16 cellular contexts compared by ENCODE assay signal in the genomic region with DNA sequence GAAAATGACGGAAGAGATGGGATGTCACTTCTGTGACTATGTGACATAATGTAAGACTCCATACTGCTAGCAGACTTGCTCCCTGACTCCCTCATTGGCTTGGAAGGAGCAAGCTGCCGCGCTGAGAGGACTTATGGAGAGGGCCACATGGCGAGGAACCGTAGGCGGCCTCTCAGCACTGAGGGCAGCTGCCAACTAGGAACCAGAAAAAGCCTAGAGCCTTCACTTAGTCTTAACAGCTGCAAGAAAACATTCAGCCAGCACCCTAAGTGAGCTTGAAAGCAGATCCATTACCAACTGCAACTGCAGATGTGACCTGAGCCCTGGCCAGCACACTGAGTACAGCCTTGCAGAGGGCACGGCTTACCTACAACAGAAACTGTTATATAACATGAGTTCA. TPM values are rescaled to one million over a fixed set of nuclear protein-coding genes. Genes with fewer than 3 reads are reported as not detected.
DNase-seq lines count a peak whose midpoint lies in the region; ATAC-seq and TF ChIP-seq lines count a peak whose summit lies in the region.
"Had no signal": no experiment of that assay in that cellular context is flagged by ENCODE, and none has a peak within 500 bp of the region (broad histone marks: within the 10 kb centered on the region; RNA-seq: fewer than 3 reads in every experiment).

No MANE protein-coding gene starts in this region.

- no peak for TF ChIP-seq POLR2A in erythroblast (IDR thresholded peaks at IDR 0.05; ENCODE audit: low read length)

- peak; percentile 68 for DNase-seq in DMS 273 treated with DMSO at 0.1 percent for 48 hours (lab: John Stamatoyannopoulos, UW)
- peak; percentile 58 for DNase-seq in NCI-H2227 (lab: John Stamatoyannopoulos, UW; ENCODE audit: unreplicated experiment)
- DNase-seq in erythroblast (lab: John Stamatoyannopoulos, UW) = peak; percentile 16 to 31
- peak; percentile 46 for DNase-seq in occipital lobe (lab: John Stamatoyannopoulos, UW)
- no peak for DNase-seq in GF-D8 (lab: John Stamatoyannopoulos, UW)
- DNase-seq in activated T-cell treated with anti-CD3 and anti-CD28 coated beads for 4 hours = no peak
- DNase-seq: Calu3; HCEC 1CT; KG1; naive thymus-derived CD4-positive, alpha-beta T cell; NCI-H1436; NCI-H526; PC-9; SW 1271 had no signal

- ATAC-seq in HG03378 (IDR thresholded peaks at IDR 0.05; ENCODE audit: unreplicated experiment) = no peak
- no peak for ATAC-seq in HG03432 (IDR thresholded peaks at IDR 0.05; ENCODE audit: unreplicated experiment)
- ATAC-seq: naive thymus-derived CD4-positive, alpha-beta T cell had no signal

RNA-seq across cellular contexts. Expression of gene USP12, which starts 33.9 kb away (rescaled TPM):
- 67.4 TPM for total RNA-seq in occipital lobe

Comparison
In these comparisons a context has a peak if more than half of its experiments do, and no peak if none do; other contexts are left out.
1. DNase-seq: peak in DMS 273 treated with DMSO at 0.1 percent for 48 hours (single experiment), NCI-H2227 (single experiment), erythroblast (2 of 2) and occipital lobe (single experiment); none in GF-D8 (single experiment) and activated T-cell treated with anti-CD3 and anti-CD28 coated beads for 4 hours (single experiment).